ENCODE assay signal across 24 cellular contexts in the genomic region with DNA sequence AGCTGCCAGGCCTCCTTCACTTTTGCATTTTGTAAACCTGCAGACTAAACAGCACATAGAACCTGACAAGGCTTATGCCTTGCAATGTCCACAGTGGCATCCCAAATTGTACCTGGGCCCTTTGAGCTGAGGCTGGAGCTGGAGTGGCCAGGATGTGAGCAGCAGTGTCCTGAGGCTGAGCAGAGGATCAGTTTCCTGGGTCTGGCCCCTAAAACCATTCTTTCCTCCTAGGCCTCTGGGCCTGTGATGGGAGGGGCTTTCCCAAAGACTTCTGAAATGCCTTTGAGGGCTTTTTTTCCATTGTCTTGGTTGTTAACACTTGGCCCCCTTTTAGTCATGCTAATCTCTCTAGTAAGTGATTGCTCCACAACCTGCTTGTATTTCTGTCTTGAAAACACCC. TPM values are rescaled to one million over a fixed set of nuclear protein-coding genes. Genes with fewer than 3 reads are reported as not detected.
DNase-seq lines count a peak whose midpoint lies in the region; ATAC-seq, FAIRE-seq and TF ChIP-seq lines count a peak whose summit lies in the region.
"Had no signal": no experiment of that assay in that cellular context is flagged by ENCODE, and none has a peak within 500 bp of the region (broad histone marks: within the 10 kb centered on the region; RNA-seq: fewer than 3 reads in every experiment).

No MANE protein-coding gene starts in this region.

- no peaks in the 10 kb centered on the region for H3K36me3 Mint-ChIP-seq in activated CD8-positive, alpha-beta T cell treated with anti-CD3 and anti-CD28 coated beads for 36 hours (ENCODE audit: low read depth)
- no peaks in the 10 kb centered on the region for H3K36me3 Mint-ChIP-seq in activated CD8-positive, alpha-beta T cell treated with anti-CD3 and anti-CD28 coated beads, Interleukin-2, amount 10 ng/mL, durations not matched to agents 7 days and 5 days (ENCODE audit: low read depth)
- H3K36me3 Mint-ChIP-seq in endothelial cell (ENCODE audit: low read depth, unreplicated experiment) = peaks cover 43% of the 10 kb centered on the region
- H3K36me3 Mint-ChIP-seq in naive thymus-derived CD8-positive, alpha-beta T cell = peaks cover 0 to 59% (median 16%) of the 10 kb centered on the region in 3 donors
- H3K36me3 Mint-ChIP-seq: CD4-positive, CD25-positive, alpha-beta regulatory T cell had no signal

- H3K4me2 ChIP-seq in A549 = no peak overlapping the region
- H3K4me2 ChIP-seq: BLaER1 treated with 17β-estradiol and CSF1 and Interleukin-3, amounts not matched to agents 10 nM and 100 nM; GM23338 had no signal

- H3K9me3 Mint-ChIP-seq in activated CD8-positive, alpha-beta T cell treated with anti-CD3 and anti-CD28 coated beads for 36 hours = peaks cover 57% of the 10 kb centered on the region
- peaks cover 21% of the 10 kb centered on the region for H3K9me3 Mint-ChIP-seq in activated CD8-positive, alpha-beta T cell treated with anti-CD3 and anti-CD28 coated beads, Interleukin-2, amount 10 ng/mL, durations not matched to agents 7 days and 5 days (ENCODE audit: insufficient read depth)
- H3K9me3 Mint-ChIP-seq in endothelial cell (ENCODE audit: unreplicated experiment) = peaks cover 10% of the 10 kb centered on the region
- H3K9me3 Mint-ChIP-seq in naive thymus-derived CD8-positive, alpha-beta T cell = peaks cover 14 to 73% (median 49%) of the 10 kb centered on the region in 9 donors

- H3K27me3 Mint-ChIP-seq in activated CD8-positive, alpha-beta T cell treated with anti-CD3 and anti-CD28 coated beads for 36 hours = no peaks in the 10 kb centered on the region
- no peaks in the 10 kb centered on the region for H3K27me3 Mint-ChIP-seq in activated CD8-positive, alpha-beta T cell treated with anti-CD3 and anti-CD28 coated beads, Interleukin-2, amount 10 ng/mL, durations not matched to agents 7 days and 5 days (ENCODE audit: low read depth)
- H3K27me3 Mint-ChIP-seq in endothelial cell (ENCODE audit: unreplicated experiment) = peaks cover 1% of the 10 kb centered on the region
- H3K27me3 Mint-ChIP-seq in naive thymus-derived CD8-positive, alpha-beta T cell = no peaks in the 10 kb centered on the region
- H3K27me3 Mint-ChIP-seq: B cell; CD4-positive, CD25-positive, alpha-beta regulatory T cell; IgD-negative memory B cell had no signal

- CTCF ChIA-PET in activated CD8-positive, alpha-beta T cell treated with anti-CD3 and anti-CD28 coated beads for 36 hours (lab: Charles Lee) = no interaction called here
- CTCF ChIA-PET in activated CD8-positive, alpha-beta T cell treated with anti-CD3 and anti-CD28 coated beads, Interleukin-2, amount 10 ng/mL, durations not matched to agents 7 days and 5 days (lab: Charles Lee) = no interaction called here
- CTCF ChIA-PET in A549 (lab: Yijun Ruan, JAX) = no interaction called here

- TF ChIP-seq CTCF in activated CD8-positive, alpha-beta T cell treated with anti-CD3 and anti-CD28 coated beads for 36 hours (IDR thresholded peaks at IDR 0.05) = no peak
- TF ChIP-seq CTCF in A549 (IDR thresholded peaks at IDR 0.05) (no peak), endothelial cell (IDR thresholded peaks at IDR 0.05; ENCODE audit: unreplicated experiment) (no peak)

- intact Hi-C loops in activated CD8-positive, alpha-beta T cell treated with anti-CD3 and anti-CD28 coated beads for 36 hours (cut with micrococcal nuclease) = no loop called here

- H3K9ac ChIP-seq in NT2/D1 (ENCODE audit: insufficient read length, low read depth) = no peak overlapping the region
- H3K9ac ChIP-seq: BLaER1 treated with 17β-estradiol and CSF1 and Interleukin-3, amounts not matched to agents 10 nM and 100 nM had no signal

- H3K36me3 ChIP-seq in NT2/D1 (ENCODE audit: insufficient read depth, insufficient read length, low read length) = no peaks in the 10 kb centered on the region
- H3K36me3 ChIP-seq: BLaER1 treated with 17β-estradiol and CSF1 and Interleukin-3, amounts not matched to agents 10 nM and 100 nM had no signal

- H3K27ac ChIP-seq in A549 = no peak overlapping the region
- H3K27ac ChIP-seq: BLaER1 treated with 17β-estradiol and CSF1 and Interleukin-3, amounts not matched to agents 10 nM and 100 nM had no signal

- no peak for TF ChIP-seq EP300 in A549 (IDR thresholded peaks at IDR 0.05)

- no peak overlapping the region for H3K27ac Mint-ChIP-seq in activated CD8-positive, alpha-beta T cell treated with anti-CD3 and anti-CD28 coated beads for 36 hours
- no peak overlapping the region for H3K27ac Mint-ChIP-seq in activated CD8-positive, alpha-beta T cell treated with anti-CD3 and anti-CD28 coated beads, Interleukin-2, amount 10 ng/mL, durations not matched to agents 7 days and 5 days
- H3K27ac Mint-ChIP-seq in endothelial cell (ENCODE audit: unreplicated experiment) = no peak overlapping the region
- H3K27ac Mint-ChIP-seq in naive thymus-derived CD8-positive, alpha-beta T cell = no peak overlapping the region
- H3K27ac Mint-ChIP-seq: B cell; CD4-positive, CD25-positive, alpha-beta regulatory T cell; GM23338; HFFc6; IgD-negative memory B cell had no signal

- FAIRE-seq in A549 (lab: Jason Lieb, UNC) = no peak
- FAIRE-seq: D721Med, GM12878, H54, HTR-8/SVneo had no signal

- H3K4me3 ChIP-seq in A549 (no peak overlapping the region), NT2/D1 (ENCODE audit: insufficient read length, low read depth) (no peak overlapping the region)
- H3K4me3 ChIP-seq: BLaER1 treated with 17β-estradiol and CSF1 and Interleukin-3, amounts not matched to agents 10 nM and 100 nM; GM12878; GM23338 had no signal

- ATAC-seq in activated CD8-positive, alpha-beta T cell treated with anti-CD3 and anti-CD28 coated beads for 36 hours = no peak
- ATAC-seq in activated CD8-positive, alpha-beta T cell treated with anti-CD3 and anti-CD28 coated beads, Interleukin-2, amount 10 ng/mL, durations not matched to agents 7 days and 5 days = no peak
- ATAC-seq in A549 (no peak), GM21367 (IDR thresholded peaks at IDR 0.05; ENCODE audit: unreplicated experiment) (no peak)
- no peak for ATAC-seq in naive thymus-derived CD8-positive, alpha-beta T cell
- ATAC-seq: GM12878, GM23338 had no signal

- H3K4me1 ChIP-seq in A549 (no peaks in the 10 kb centered on the region), NT2/D1 (ENCODE audit: insufficient read depth, insufficient read length) (no peaks in the 10 kb centered on the region)
- H3K4me1 ChIP-seq: BLaER1 treated with 17β-estradiol and CSF1 and Interleukin-3, amounts not matched to agents 10 nM and 100 nM; Caco-2 had no signal

- TF ChIP-seq POLR2A in A549 (IDR thresholded peaks at IDR 0.05; ENCODE audit: low read length) = no peak

- no peaks in the 10 kb centered on the region for H3K27me3 ChIP-seq in NT2/D1 (ENCODE audit: insufficient read depth, insufficient read length)
- H3K27me3 ChIP-seq: BLaER1 treated with 17β-estradiol and CSF1 and Interleukin-3, amounts not matched to agents 10 nM and 100 nM had no signal

- no peaks in the 10 kb centered on the region; the same call in 1 of the 3 replicates for H3K9me3 ChIP-seq in A549
- H3K9me3 ChIP-seq in NT2/D1 (ENCODE audit: insufficient read depth, low read length) = peaks cover 44% of the 10 kb centered on the region

- peak; percentile 5 for DNase-seq in activated CD8-positive, alpha-beta T cell treated with anti-CD3 and anti-CD28 coated beads for 36 hours
- no peak for DNase-seq in activated CD8-positive, alpha-beta T cell treated with anti-CD3 and anti-CD28 coated beads, Interleukin-2, amount 10 ng/mL, durations not matched to agents 7 days and 5 days
- DNase-seq in A549 (ENCODE audit: low read depth in 1 of 2, low spot score in 1 of 2) (no peak), NT2/D1 (ENCODE audit: low read depth, low spot score) (peak; percentile 18), endothelial cell (ENCODE audit: low spot score) (no peak), CD1c-positive myeloid dendritic cell (ENCODE audit: extremely low spot score) (no peak)
- DNase-seq in naive thymus-derived CD8-positive, alpha-beta T cell = no peak
- DNase-seq: 8988T; Caco-2; CD4-positive, CD25-positive, alpha-beta regulatory T cell; DMS79 treated with DMSO at 0.1 percent for 48 hours; HCEC 1CT; HFFc6; KG1 had no signal

- H3K4me3 Mint-ChIP-seq in activated CD8-positive, alpha-beta T cell treated with anti-CD3 and anti-CD28 coated beads for 36 hours = no peak overlapping the region
- H3K4me3 Mint-ChIP-seq in activated CD8-positive, alpha-beta T cell treated with anti-CD3 and anti-CD28 coated beads, Interleukin-2, amount 10 ng/mL, durations not matched to agents 7 days and 5 days = no peak overlapping the region
- peak overlapping the region; percentile 11 for H3K4me3 Mint-ChIP-seq in endothelial cell (ENCODE audit: unreplicated experiment)
- H3K4me3 Mint-ChIP-seq in naive thymus-derived CD8-positive, alpha-beta T cell = no peak overlapping the region
- H3K4me3 Mint-ChIP-seq: B cell; CD4-positive, CD25-positive, alpha-beta regulatory T cell; GM23338; HFFc6 had no signal

- POLR2A ChIA-PET in activated CD8-positive, alpha-beta T cell treated with anti-CD3 and anti-CD28 coated beads for 36 hours (lab: Charles Lee) = interaction anchor here (0.9 kb wide), 1 partner anchor 60 kb away, joined by 3 read pairs; no protein-coding TSS in a partner anchor
- POLR2A ChIA-PET in activated CD8-positive, alpha-beta T cell treated with anti-CD3 and anti-CD28 coated beads, Interleukin-2, amount 10 ng/mL, durations not matched to agents 7 days and 5 days (lab: Charles Lee) = no interaction called here
- POLR2A ChIA-PET in A549 (lab: Yijun Ruan, JAX) = no interaction called here
- POLR2A ChIA-PET in naive thymus-derived CD8-positive, alpha-beta T cell (lab: Charles Lee) = no interaction called here

- TF ChIP-seq RAD21 in A549 (conservative IDR thresholded peaks at IDR 0.05 in 1 of 2, IDR thresholded peaks at IDR 0.05 in 1 of 2) = no peak

- no peaks in the 10 kb centered on the region for H3K4me1 Mint-ChIP-seq in activated CD8-positive, alpha-beta T cell treated with anti-CD3 and anti-CD28 coated beads for 36 hours (ENCODE audit: low read depth)
- no peaks in the 10 kb centered on the region for H3K4me1 Mint-ChIP-seq in activated CD8-positive, alpha-beta T cell treated with anti-CD3 and anti-CD28 coated beads, Interleukin-2, amount 10 ng/mL, durations not matched to agents 7 days and 5 days (ENCODE audit: low read depth)
- H3K4me1 Mint-ChIP-seq in endothelial cell (ENCODE audit: unreplicated experiment) = no peaks in the 10 kb centered on the region
- H3K4me1 Mint-ChIP-seq in naive thymus-derived CD8-positive, alpha-beta T cell = no peaks in the 10 kb centered on the region
- H3K4me1 Mint-ChIP-seq: B cell; CD4-positive, CD25-positive, alpha-beta regulatory T cell; GM23338; IgD-negative memory B cell had no signal

RNA-seq across cellular contexts. Expression of gene FSIP2, which starts 32.8 kb away (rescaled TPM):
- under 1 TPM in 1 of 2 experiments, not detected in 1; 0.14 TPM for total RNA-seq in activated CD8-positive, alpha-beta T cell treated with anti-CD3 and anti-CD28 coated beads for 36 hours
- total RNA-seq in activated CD8-positive, alpha-beta T cell treated with anti-CD3 and anti-CD28 coated beads, Interleukin-2, amount 10 ng/mL, durations not matched to agents 7 days and 5 days = under 1 TPM; 0.13 to 0.26 TPM
- 0.01 and 0.03 TPM in 2 replicates for polyA plus RNA-seq in A549 (2011; rRNA removed)
- not detected in 2 replicates for polyA plus RNA-seq in A549 (2012; cell fraction: cytosol; rRNA removed)
- 0.01 TPM in 1 of 2 replicates, not detected in the other for polyA plus RNA-seq in A549 (2012; cell fraction: nucleus; rRNA removed)
- 0.07 TPM in 1 of 3 replicates, not detected in the others for polyA plus RNA-seq in A549 (2017; fragmentation: RNase III; extraction: RNeasy Plus Mini Kit Qiagen cat#74134 plus additional on column Dnase treatment)
- 0.05 and 0.12 TPM in 2 replicates for polyA minus RNA-seq in A549 (2011; rRNA and poly(A)+ RNA removed)
- 9.0 TPM for total RNA-seq in endothelial cell (ENCODE audit: unreplicated experiment)
- total RNA-seq in naive thymus-derived CD8-positive, alpha-beta T cell = under 1 TPM; 0.36 to 0.58 TPM
- under 1 TPM in 1 of 3 donors, not detected in 2; 0.01 TPM for polyA plus RNA-seq in naive thymus-derived CD8-positive, alpha-beta T cell
- total RNA-seq: G401 had no signal
- polyA plus RNA-seq: IgD-negative memory B cell had no signal

Comparison
In these comparisons a context has a peak if more than half of its experiments do, and no peak if none do; other contexts are left out.
1. DNase-seq: peak in activated CD8-positive, alpha-beta T cell treated with anti-CD3 and anti-CD28 coated beads for 36 hours (single experiment) and NT2/D1 (single experiment); none in activated CD8-positive, alpha-beta T cell treated with anti-CD3 and anti-CD28 coated beads, Interleukin-2, amount 10 ng/mL, durations not matched to agents 7 days and 5 days (single experiment), A549 (0 of 2), endothelial cell (single experiment), naive thymus-derived CD8-positive, alpha-beta T cell (0 of 10) and CD1c-positive myeloid dendritic cell (single experiment).